ENCODE assay signal across 8 cellular contexts in the genomic region with DNA sequence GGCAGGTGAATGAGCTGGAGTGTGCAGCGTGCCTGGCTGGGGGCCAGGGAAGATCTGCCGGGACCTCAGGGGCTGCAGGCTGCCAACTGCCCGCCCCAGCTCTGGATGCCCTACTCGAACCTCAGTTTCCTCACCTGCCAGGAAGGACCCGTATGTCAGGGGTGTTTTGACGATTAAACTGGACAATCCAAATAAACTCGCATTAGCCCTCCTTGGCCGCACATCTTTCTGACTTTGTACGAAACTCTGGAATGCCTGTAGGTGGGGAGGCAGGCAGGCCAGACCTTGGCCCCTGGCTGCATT. TPM values are rescaled to one million over a fixed set of nuclear protein-coding genes. Genes with fewer than 3 reads are reported as not detected.
DNase-seq lines count a peak whose midpoint lies in the region; ATAC-seq, FAIRE-seq and TF ChIP-seq lines count a peak whose summit lies in the region.

No MANE protein-coding gene starts in this region.

- H3K27ac Mint-ChIP-seq in Calu3 (ENCODE audit: unreplicated experiment), result no peak overlapping the region
- H3K27ac Mint-ChIP-seq in T-cell, result no peak overlapping the region

- no peak overlapping the region for H3K9ac ChIP-seq in rectal smooth muscle tissue (ENCODE audit: low read length)

- H3K36me3 Mint-ChIP-seq in Calu3 (ENCODE audit: insufficient read depth, unreplicated experiment) (peaks cover 30% of the 10 kb centered on the region), T-cell (peaks cover 3% of the 10 kb centered on the region)

- CTCF ChIA-PET in Calu3 (lab: Charles Lee), result interaction anchor here (1.2 kb wide), 2 partner anchors 13 to 34 kb away, joined by 3 to 14 read pairs; a partner anchor contains a TSS
- CTCF ChIA-PET in T-cell (lab: Charles Lee), result no interaction called here

- peak overlapping the region; percentile 76 for H3K4me3 Mint-ChIP-seq in Calu3 (ENCODE audit: low read depth, unreplicated experiment)
- H3K4me3 Mint-ChIP-seq in T-cell, result peak overlapping the region; percentile 44 to 63 (median 60)

- no peak for TF ChIP-seq POLR2A in GM18505 (IDR thresholded peaks at IDR 0.05; ENCODE audit: borderline replicate concordance, extremely low read depth, insufficient read depth, insufficient read length)

- no peaks in the 10 kb centered on the region for H3K27me3 ChIP-seq in rectal smooth muscle tissue (ENCODE audit: control insufficient read depth, insufficient read depth, low read length)

- BruUV-seq in Calu3 (replicated peaks; lab: Mats Ljungman, UMichigan), result no TSS peak

- H3K9me3 Mint-ChIP-seq in Calu3 (ENCODE audit: low read depth, unreplicated experiment), result peaks cover 14% of the 10 kb centered on the region
- no peaks in the 10 kb centered on the region for H3K9me3 Mint-ChIP-seq in T-cell

- no peak for ATAC-seq in T-cell (replicated peaks in 1 of 4)
- ATAC-seq in GM18517 (IDR thresholded peaks at IDR 0.05; ENCODE audit: unreplicated experiment), result no peak
- ATAC-seq in HG02840 (IDR thresholded peaks at IDR 0.05; ENCODE audit: low FRiP score, unreplicated experiment), result no peak
- no peak for ATAC-seq in GM18505 (IDR thresholded peaks at IDR 0.05; ENCODE audit: unreplicated experiment)

- H3K4me3 ChIP-seq in iPS-11a (ENCODE audit: low read depth, low read length), result peak overlapping the region; percentile 53
- H3K4me3 ChIP-seq in rectal smooth muscle tissue (ENCODE audit: low read length), result peak overlapping the region; percentile 78

- H3K27me3 Mint-ChIP-seq in Calu3 (ENCODE audit: unreplicated experiment) (peaks cover 14% of the 10 kb centered on the region), T-cell (peaks cover 37 to 49% of the 10 kb centered on the region in 2 donors)

- H3K4me1 Mint-ChIP-seq in Calu3 (ENCODE audit: low read depth, unreplicated experiment), result peaks cover 8% of the 10 kb centered on the region
- H3K4me1 Mint-ChIP-seq in T-cell, result peaks cover 5 to 19% (median 16%) of the 10 kb centered on the region in 3 donors

- no peaks in the 10 kb centered on the region for H3K36me3 ChIP-seq in rectal smooth muscle tissue (ENCODE audit: control insufficient read depth, insufficient read depth, low read length)

- TF ChIP-seq CTCF in Calu3 (IDR thresholded peaks at IDR 0.05; ENCODE audit: unreplicated experiment), result no peak

- intact Hi-C loops in Calu3 (cut with micrococcal nuclease; ENCODE audit: unreplicated experiment), result no loop called here

- H3K4me1 ChIP-seq in rectal smooth muscle tissue (ENCODE audit: control insufficient read depth, insufficient read depth, low read length), result no peaks in the 10 kb centered on the region

- no peak for DNase-seq in Calu3
- no peak for DNase-seq in T-cell
- DNase-seq in urothelium cell line (ENCODE audit: low spot score), result no peak

- no peak for FAIRE-seq in urothelium cell line (lab: Jason Lieb, UNC)

- H3K27ac ChIP-seq in rectal smooth muscle tissue (ENCODE audit: low read depth, low read length), result no peak overlapping the region

- POLR2A ChIA-PET in T-cell (lab: Charles Lee), result no interaction called here

RNA-seq across cellular contexts. Expression of a gene that starts 8.3 kb away (rescaled TPM):
- total RNA-seq in Calu3 (2022) (8.9 and 10.5 TPM in 2 replicates), T-cell (10 to 100 TPM; 11.0 to 13.7 (median 12.8) TPM)

RNA-seq across cellular contexts. Expression of a gene that starts 33.8 kb away (rescaled TPM):
- total RNA-seq in Calu3 (2022) (3.9 and 6.1 TPM in 2 replicates), T-cell (1 to 10 TPM in 3 of 5 donors, under 1 TPM in 2; 0.78 to 2.5 (median 1.7) TPM)

RNA-seq across cellular contexts. Expression of a gene that starts 59.4 kb away (rescaled TPM):
- total RNA-seq in Calu3 (2022), result 34.4 and 45.6 TPM in 2 replicates
- total RNA-seq in T-cell, result 10 to 100 TPM; 17.0 to 22.1 (median 18.3) TPM
